ENCODE assay signal across 8 cellular contexts in the genomic region with DNA sequence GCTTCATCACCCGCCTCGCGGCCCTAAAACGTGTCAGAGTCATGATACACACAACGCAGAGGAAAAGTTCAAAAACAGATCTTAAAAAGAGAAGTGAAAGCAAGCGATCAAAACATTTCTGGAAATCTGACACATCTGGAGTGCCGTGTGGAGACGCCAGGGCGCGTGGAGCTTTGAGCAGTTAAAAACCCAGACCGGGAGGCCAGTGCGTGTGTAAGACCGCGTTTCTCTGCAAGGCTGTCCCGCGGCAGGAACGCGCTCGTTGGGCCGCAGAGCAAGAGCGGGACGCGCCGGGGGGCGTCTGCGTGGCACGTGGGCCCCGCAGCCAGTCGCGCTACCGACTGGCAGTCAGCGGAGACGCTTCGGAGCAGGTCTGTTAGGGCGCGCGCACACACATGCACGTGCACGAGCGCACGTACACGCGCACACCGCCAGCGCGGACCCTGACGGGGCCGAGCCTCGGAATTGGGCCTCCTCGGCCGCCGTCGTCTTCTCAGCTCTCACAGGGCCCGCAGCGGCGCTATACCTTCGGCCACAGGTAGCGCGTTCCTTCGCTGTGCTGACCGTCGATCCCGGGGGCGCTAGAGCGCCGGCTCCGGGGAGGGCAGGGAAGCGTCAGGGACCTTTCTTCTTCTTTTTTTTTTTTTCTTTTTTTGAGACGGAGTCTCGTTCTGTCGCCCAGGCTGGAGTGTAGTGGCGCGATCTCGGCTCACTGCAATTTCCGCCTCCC. TPM values are rescaled to one million over a fixed set of nuclear protein-coding genes. Genes with fewer than 3 reads are reported as not detected.
DNase-seq lines count a peak whose midpoint lies in the region; ATAC-seq and TF ChIP-seq lines count a peak whose summit lies in the region.

No MANE protein-coding gene starts in this region.

- H3K9me3 ChIP-seq in ectodermal cell (ENCODE audit: control insufficient read depth, low read length) (no peaks in the 10 kb centered on the region), lower lobe of right lung (no peaks in the 10 kb centered on the region)

- CTCF ChIA-PET in BJ (lab: Yijun Ruan, JAX), result interaction anchor here (0.6 to 8.2 kb wide), 17 partner anchors 8 to 745 kb away, joined by 3 to 116 read pairs (median 4); no protein-coding TSS in a partner anchor
- CTCF ChIA-PET in activated CD8-positive, alpha-beta T cell treated with anti-CD3 and anti-CD28 coated beads, Interleukin-2, amount 10 ng/mL, durations not matched to agents 7 days and 5 days (lab: Charles Lee), result interaction anchor here (0.6 to 6.9 kb wide), 23 partner anchors 12 to 600 kb away, joined by 3 to 166 read pairs (median 6); partner anchors contain the start of genes CDK8 and RNF6

- ATAC-seq in HG03442 (IDR thresholded peaks at IDR 0.05; ENCODE audit: unreplicated experiment) (peak; percentile 85), lower lobe of right lung (peak; percentile 99)
- peak; percentile 96 for ATAC-seq in activated CD8-positive, alpha-beta T cell treated with anti-CD3 and anti-CD28 coated beads, Interleukin-2, amount 10 ng/mL, durations not matched to agents 7 days and 5 days

- H3K4me1 Mint-ChIP-seq in activated CD8-positive, alpha-beta T cell treated with anti-CD3 and anti-CD28 coated beads, Interleukin-2, amount 10 ng/mL, durations not matched to agents 7 days and 5 days (ENCODE audit: low read depth), result peaks cover 30% of the 10 kb centered on the region

- H3K4me1 ChIP-seq in ectodermal cell (ENCODE audit: control insufficient read depth, insufficient read depth, low read length) (no peaks in the 10 kb centered on the region), lower lobe of right lung (peaks cover 14% of the 10 kb centered on the region)

- POLR2A ChIA-PET in BJ (lab: Charles Lee), result interaction anchor here (0.7 kb wide), 1 partner anchor 399 kb away, joined by 5 read pairs; no protein-coding TSS in a partner anchor
- POLR2A ChIA-PET in activated CD8-positive, alpha-beta T cell treated with anti-CD3 and anti-CD28 coated beads, Interleukin-2, amount 10 ng/mL, durations not matched to agents 7 days and 5 days (lab: Charles Lee), result interaction anchor here (0.7 to 2.7 kb wide), 7 partner anchors 31 to 899 kb away, joined by 3 to 19 read pairs (median 4); partner anchors contain the start of genes MTMR6 and RNF6

- H3K4me3 Mint-ChIP-seq in activated CD8-positive, alpha-beta T cell treated with anti-CD3 and anti-CD28 coated beads, Interleukin-2, amount 10 ng/mL, durations not matched to agents 7 days and 5 days, result peak overlapping the region; percentile 84

- intact Hi-C loops in lower lobe of right lung (cut with DNase I), result loop anchor here (5.0 kb wide), 1 partner anchor 311 kb away; no protein-coding TSS in a partner anchor

- H3K27me3 ChIP-seq in BJ (ENCODE audit: control insufficient read depth, insufficient read depth, low read length) (no peaks in the 10 kb centered on the region; the same call in 1 of the 2 replicates), ectodermal cell (ENCODE audit: control insufficient read depth, insufficient read depth, low read length, poor library complexity, severe bottlenecking) (no peaks in the 10 kb centered on the region), lower lobe of right lung (ENCODE audit: low read depth) (no peaks in the 10 kb centered on the region)

- 7 to 9% methylated on average over 74 to 75 of the region's 75 CpGs for WGBS in ectodermal cell, 2 experiments

- H3K9me3 Mint-ChIP-seq in activated CD8-positive, alpha-beta T cell treated with anti-CD3 and anti-CD28 coated beads, Interleukin-2, amount 10 ng/mL, durations not matched to agents 7 days and 5 days (ENCODE audit: insufficient read depth), result no peaks in the 10 kb centered on the region

- TF ChIP-seq CTCF in BJ (IDR thresholded peaks at IDR 0.05; ENCODE audit: insufficient read depth, low read depth, low read length) (peak; percentile 56), lower lobe of right lung (IDR thresholded peaks at IDR 0.05) (peak; percentile 42)

- H3K27ac ChIP-seq in ectodermal cell (ENCODE audit: insufficient read depth, low read depth, low read length, poor library complexity, severe bottlenecking), result no peak overlapping the region
- peak overlapping the region; percentile 86 for H3K27ac ChIP-seq in lower lobe of right lung

- H3K4me3 ChIP-seq in BJ (ENCODE audit: low read depth, low read length), result peak overlapping the region; percentile 69
- H3K4me3 ChIP-seq in ectodermal cell (ENCODE audit: insufficient read depth, low read depth, low read length), result peak overlapping the region; percentile 50
- peak overlapping the region; percentile 72 for H3K4me3 ChIP-seq in lower lobe of right lung

- H3K27ac Mint-ChIP-seq in activated CD8-positive, alpha-beta T cell treated with anti-CD3 and anti-CD28 coated beads, Interleukin-2, amount 10 ng/mL, durations not matched to agents 7 days and 5 days, result peak overlapping the region; percentile 91

- H3K36me3 ChIP-seq in BJ (ENCODE audit: control insufficient read depth, insufficient read depth, low read length) (no peaks in the 10 kb centered on the region), ectodermal cell (ENCODE audit: control insufficient read depth, insufficient read depth, low read length) (no peaks in the 10 kb centered on the region), lower lobe of right lung (no peaks in the 10 kb centered on the region)

- no peaks in the 10 kb centered on the region for H3K27me3 Mint-ChIP-seq in activated CD8-positive, alpha-beta T cell treated with anti-CD3 and anti-CD28 coated beads, Interleukin-2, amount 10 ng/mL, durations not matched to agents 7 days and 5 days (ENCODE audit: low read depth)

- peak; percentile 30 for DNase-seq in BJ (ENCODE audit: low read depth)
- DNase-seq in GM19238 (ENCODE audit: insufficient read length, low spot score), result peak; percentile 74
- DNase-seq in NCI-H748 treated with DMSO at 0.1 percent for 48 hours (lab: John Stamatoyannopoulos, UW), result peak; percentile 93
- peak; percentile 92 for DNase-seq in activated CD8-positive, alpha-beta T cell treated with anti-CD3 and anti-CD28 coated beads, Interleukin-2, amount 10 ng/mL, durations not matched to agents 7 days and 5 days
- peak; percentile 94 for DNase-seq in lower lobe of right lung
- peak; percentile 73 to 84 (median 83) for DNase-seq in stimulated activated CD4-positive, alpha-beta T cell treated with anti-CD3 and anti-CD28 coated beads, TNF-alpha, amount 100 ng/mL, for 1 hour (ENCODE audit: low read depth in 3 of 3, low spot score in 1 of 3)

- no peaks in the 10 kb centered on the region for H3K36me3 Mint-ChIP-seq in activated CD8-positive, alpha-beta T cell treated with anti-CD3 and anti-CD28 coated beads, Interleukin-2, amount 10 ng/mL, durations not matched to agents 7 days and 5 days (ENCODE audit: low read depth)

RNA-seq across cellular contexts. Expression of gene RNF6, which starts 35.8 kb away (rescaled TPM):
- 19.1 and 35.8 TPM in 2 replicates for polyA plus RNA-seq in BJ (2011; rRNA removed)
- 18.0 and 19.1 TPM in 2 replicates for polyA minus RNA-seq in BJ (2011; rRNA and poly(A)+ RNA removed)
- total RNA-seq in activated CD8-positive, alpha-beta T cell treated with anti-CD3 and anti-CD28 coated beads, Interleukin-2, amount 10 ng/mL, durations not matched to agents 7 days and 5 days, result 10 to 100 TPM; 34.2 to 35.7 TPM
- polyA plus RNA-seq in ectodermal cell (2013, experiment 1 of 4), result 17.2 TPM
- 19.3 TPM for polyA plus RNA-seq in ectodermal cell (2013, experiment 2 of 4)
- polyA plus RNA-seq in ectodermal cell (2013, experiment 3 of 4), result 15.7 TPM
- 16.6 TPM for polyA plus RNA-seq in ectodermal cell (2013, experiment 4 of 4)
- total RNA-seq in lower lobe of right lung, result 29.3 TPM

Comparison
In these comparisons a context has a peak if more than half of its experiments do, and no peak if none do; other contexts are left out.
1. DNase-seq: peak in every context shown above with its lines; median percentile 94 in lower lobe of right lung; 93 in NCI-H748 treated with DMSO at 0.1 percent for 48 hours; 92 in activated CD8-positive, alpha-beta T cell treated with anti-CD3 and anti-CD28 coated beads, Interleukin-2, amount 10 ng/mL, durations not matched to agents 7 days and 5 days; 83 in stimulated activated CD4-positive, alpha-beta T cell treated with anti-CD3 and anti-CD28 coated beads, TNF-alpha, amount 100 ng/mL, for 1 hour; 74 in GM19238; 30 in BJ.